21 cellular contexts compared by ENCODE assay signal in genomic region chr1:91345395-91346005, GRCh38. TPM values are rescaled to one million over a fixed set of nuclear protein-coding genes. Genes with fewer than 3 reads are reported as not detected.
"Had no signal": no experiment of that assay in that cellular context is flagged by ENCODE, and none has a peak within 500 bp of the region (broad histone marks: within the 10 kb centered on the region; RNA-seq: fewer than 3 reads in every experiment).

No MANE protein-coding gene starts in this region.

- H3K9ac ChIP-seq: parathyroid adenoma had no signal

- H3K27me3 Mint-ChIP-seq: activated B cell treated with CpG ODN at 0.5 μM for 24 hours had no signal

- H3K27ac ChIP-seq: dorsolateral prefrontal cortex, epithelial cell of prostate, neutrophil, parathyroid adenoma, tibial artery, uterus had no signal

- H3K4me3 ChIP-seq: dorsolateral prefrontal cortex, tibial artery, uterus had no signal

- ATAC-seq: activated CD8-positive, alpha-beta memory T cell treated with anti-CD3 and anti-CD28 coated beads, Interleukin-2, amount 10 ng/mL, durations not matched to agents 7 days and 5 days; activated T-helper 17 cell treated with anti-CD3 and anti-CD28 coated beads, Interleukin-2, amount 50 U/mL, for 72 hours; left ventricle myocardium superior; naive thymus-derived CD4-positive, alpha-beta T cell; stimulated activated naive B cell treated with anti-CD40 and anti-IgM and Interleukin-4, amounts not matched to agents 10 μg/mL and 1 μg/mL and 100 μg/mL, for 72 hours; T-cell had no signal

- H3K36me3 ChIP-seq: neutrophil, tibial artery, uterus had no signal

- H3K9me3 ChIP-seq: neutrophil, tibial artery, uterus had no signal

- DNase-seq: activated B cell treated with CpG ODN at 0.5 μM for 24 hours; activated CD4-positive, alpha-beta memory T cell treated with anti-CD3 and anti-CD28 coated beads for 36 hours; activated CD4-positive, alpha-beta T cell treated with anti-CD3 and anti-CD28 coated beads for 4 hours; activated CD8-positive, alpha-beta memory T cell treated with anti-CD3 and anti-CD28 coated beads, Interleukin-2, amount 10 ng/mL, durations not matched to agents 7 days and 5 days; activated naive CD4-positive, alpha-beta T cell; activated naive CD8-positive, alpha-beta T cell treated with anti-CD3 and anti-CD28 coated beads for 36 hours; amniotic stem cell; caudate nucleus; dorsolateral prefrontal cortex; left ventricle myocardium superior; naive thymus-derived CD4-positive, alpha-beta T cell; stimulated activated naive B cell treated with anti-CD40 and anti-IgM and Interleukin-4, amounts not matched to agents 10 μg/mL and 1 μg/mL and 100 μg/mL, for 72 hours; T-cell; tibial artery; uterus had no signal

- H3K27ac Mint-ChIP-seq: activated B cell treated with CpG ODN at 0.5 μM for 24 hours; activated CD4-positive, alpha-beta memory T cell treated with anti-CD3 and anti-CD28 coated beads for 36 hours; activated CD8-positive, alpha-beta memory T cell treated with anti-CD3 and anti-CD28 coated beads, Interleukin-2, amount 10 ng/mL, durations not matched to agents 7 days and 5 days; activated naive CD8-positive, alpha-beta T cell treated with anti-CD3 and anti-CD28 coated beads for 36 hours; activated T-helper 17 cell treated with anti-CD3 and anti-CD28 coated beads, Interleukin-2, amount 50 U/mL, for 72 hours; brain; memory B cell; naive thymus-derived CD4-positive, alpha-beta T cell; stimulated activated naive B cell treated with anti-CD40 and anti-IgM and Interleukin-4, amounts not matched to agents 10 μg/mL and 1 μg/mL and 100 μg/mL, for 72 hours; T-cell had no signal

- H3K9me3 Mint-ChIP-seq: activated CD4-positive, alpha-beta memory T cell treated with anti-CD3 and anti-CD28 coated beads for 36 hours; activated naive CD8-positive, alpha-beta T cell treated with anti-CD3 and anti-CD28 coated beads for 36 hours; activated T-helper 17 cell treated with anti-CD3 and anti-CD28 coated beads, Interleukin-2, amount 50 U/mL, for 72 hours; memory B cell; naive thymus-derived CD4-positive, alpha-beta T cell; stimulated activated naive B cell treated with anti-CD40 and anti-IgM and Interleukin-4, amounts not matched to agents 10 μg/mL and 1 μg/mL and 100 μg/mL, for 72 hours; T-cell had no signal

- H3K4me3 Mint-ChIP-seq: activated B cell treated with CpG ODN at 0.5 μM for 24 hours; activated CD4-positive, alpha-beta memory T cell treated with anti-CD3 and anti-CD28 coated beads for 36 hours; activated CD8-positive, alpha-beta memory T cell treated with anti-CD3 and anti-CD28 coated beads, Interleukin-2, amount 10 ng/mL, durations not matched to agents 7 days and 5 days; activated naive CD8-positive, alpha-beta T cell treated with anti-CD3 and anti-CD28 coated beads for 36 hours; activated T-helper 17 cell treated with anti-CD3 and anti-CD28 coated beads, Interleukin-2, amount 50 U/mL, for 72 hours; brain; memory B cell; naive thymus-derived CD4-positive, alpha-beta T cell; stimulated activated naive B cell treated with anti-CD40 and anti-IgM and Interleukin-4, amounts not matched to agents 10 μg/mL and 1 μg/mL and 100 μg/mL, for 72 hours; T-cell had no signal

- H3K4me1 Mint-ChIP-seq: activated B cell treated with CpG ODN at 0.5 μM for 24 hours; activated CD8-positive, alpha-beta memory T cell treated with anti-CD3 and anti-CD28 coated beads, Interleukin-2, amount 10 ng/mL, durations not matched to agents 7 days and 5 days; activated naive CD8-positive, alpha-beta T cell treated with anti-CD3 and anti-CD28 coated beads for 36 hours; activated T-helper 17 cell treated with anti-CD3 and anti-CD28 coated beads, Interleukin-2, amount 50 U/mL, for 72 hours; brain; memory B cell; naive thymus-derived CD4-positive, alpha-beta T cell; stimulated activated naive B cell treated with anti-CD40 and anti-IgM and Interleukin-4, amounts not matched to agents 10 μg/mL and 1 μg/mL and 100 μg/mL, for 72 hours; T-cell had no signal

- H3K36me3 Mint-ChIP-seq: activated CD4-positive, alpha-beta memory T cell treated with anti-CD3 and anti-CD28 coated beads for 36 hours; activated CD8-positive, alpha-beta memory T cell treated with anti-CD3 and anti-CD28 coated beads, Interleukin-2, amount 10 ng/mL, durations not matched to agents 7 days and 5 days; activated naive CD8-positive, alpha-beta T cell treated with anti-CD3 and anti-CD28 coated beads for 36 hours; memory B cell; naive thymus-derived CD4-positive, alpha-beta T cell; stimulated activated naive B cell treated with anti-CD40 and anti-IgM and Interleukin-4, amounts not matched to agents 10 μg/mL and 1 μg/mL and 100 μg/mL, for 72 hours; T-cell had no signal

RNA-seq across cellular contexts. Expression of gene HFM1, which starts 59.1 kb away (rescaled TPM):
- total RNA-seq: activated CD4-positive, alpha-beta memory T cell treated with anti-CD3 and anti-CD28 coated beads for 36 hours; activated CD8-positive, alpha-beta memory T cell treated with anti-CD3 and anti-CD28 coated beads, Interleukin-2, amount 10 ng/mL, durations not matched to agents 7 days and 5 days; activated T-helper 17 cell treated with anti-CD3 and anti-CD28 coated beads, Interleukin-2, amount 50 U/mL, for 72 hours; naive thymus-derived CD4-positive, alpha-beta T cell; T-cell had no signal
